Comparison of ENCODE assay signal across 9 cellular contexts in the genomic region with DNA sequence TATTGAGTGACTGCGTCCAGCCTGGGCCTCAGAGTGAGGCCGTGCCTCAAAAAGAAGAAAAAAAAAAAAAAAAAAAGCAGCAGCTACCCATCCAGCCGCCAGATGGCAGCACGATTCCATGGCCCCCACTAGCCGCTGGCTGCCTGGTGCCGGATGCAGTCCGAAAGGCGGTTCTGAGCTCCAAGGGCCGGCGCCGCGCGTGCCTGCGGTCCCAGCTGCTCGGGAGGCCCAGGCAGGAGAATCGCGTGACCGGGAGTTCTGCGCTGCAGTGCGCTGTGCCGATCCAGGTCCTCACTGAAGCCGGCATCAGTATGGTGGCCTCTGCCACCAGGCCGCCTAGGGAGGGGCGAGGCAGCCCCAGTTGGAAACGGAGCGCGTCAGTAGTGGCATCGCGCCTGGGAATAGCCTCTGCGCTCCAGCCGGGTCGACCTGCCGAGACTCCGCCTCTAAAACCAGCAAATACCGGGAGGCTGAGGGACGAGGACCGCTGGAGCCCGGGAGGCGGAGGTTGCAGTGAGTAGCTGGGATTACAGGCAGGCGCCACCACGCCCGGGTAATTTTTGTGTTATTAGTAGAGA. TPM values are rescaled to one million over a fixed set of nuclear protein-coding genes. Genes with fewer than 3 reads are reported as not detected.
A peak's percentile ranks its signal among the peaks of the same experiment; 100 is the strongest.
DNase-seq lines count a peak whose midpoint lies in the region; ATAC-seq, FAIRE-seq and TF ChIP-seq lines count a peak whose summit lies in the region.
"Had no signal": no experiment of that assay in that cellular context is flagged by ENCODE, and none has a peak within 500 bp of the region (broad histone marks: within the 10 kb centered on the region; RNA-seq: fewer than 3 reads in every experiment).

No MANE protein-coding gene starts in this region.

- CTCF ChIA-PET in IMR-90 (lab: Yijun Ruan, JAX), result interaction anchor here (0.6 to 2.0 kb wide), 7 partner anchors 14 to 416 kb away, joined by 4 to 12 read pairs (median 5); no protein-coding TSS in a partner anchor

- H2BK5ac ChIP-seq in IMR-90 (ENCODE audit: low read depth, low read length, poor library complexity, severe bottlenecking), result peak overlapping the region; percentile 14

- no peaks in the 10 kb centered on the region for H3K9me3 ChIP-seq in IMR-90 (ENCODE audit: control insufficient read depth, insufficient read depth, low read length)
- no peaks in the 10 kb centered on the region for H3K9me3 ChIP-seq in gastroesophageal sphincter
- H3K9me3 ChIP-seq in neutrophil, result no peaks in the 10 kb centered on the region

- no peaks in the 10 kb centered on the region for H3K79me1 ChIP-seq in IMR-90 (ENCODE audit: low read depth in 1 of 2, low read length in 2 of 2)

- no TSS peak for BruUV-seq in IMR-90 (replicated peaks; lab: Mats Ljungman, UMichigan)

- H4K5ac ChIP-seq in IMR-90 (ENCODE audit: low read depth, low read length), result no peak overlapping the region

- intact Hi-C loops in IMR-90 (cut with micrococcal nuclease), result loop anchor here (1.0 kb wide), 3 partner anchors 38 to 150 kb away; no protein-coding TSS in a partner anchor

- peak overlapping the region; percentile 49; the same call in 1 of the 2 replicates for H2BK120ac ChIP-seq in IMR-90 (ENCODE audit: low read depth, low read length)

- no peak overlapping the region for H3K56ac ChIP-seq in IMR-90 (ENCODE audit: extremely low read depth, insufficient read depth, low read length)

- peak overlapping the region; percentile 13; the same call in 1 of the 2 replicates for H3K14ac ChIP-seq in IMR-90 (replicated peaks; ENCODE audit: low read depth, low read length)

- H3K36me3 ChIP-seq in IMR-90 (ENCODE audit: control insufficient read depth, insufficient read depth, low read length) (no peaks in the 10 kb centered on the region), gastroesophageal sphincter (no peaks in the 10 kb centered on the region), neutrophil (no peaks in the 10 kb centered on the region)

- TF ChIP-seq POLR2A in IMR-90 (IDR thresholded peaks at IDR 0.05; ENCODE audit: low read depth, low read length), result 0 out of 2 replicates have a peak, but pooled peaks have one; percentile 51
- TF ChIP-seq POLR2A in gastroesophageal sphincter (IDR thresholded peaks at IDR 0.05), result no peak

- no peak overlapping the region for H4K91ac ChIP-seq in IMR-90 (ENCODE audit: insufficient read depth, low read depth, low read length)

- DNase-seq in D721Med (ENCODE audit: insufficient read length, low spot score), result peak; percentile 72
- DNase-seq in IMR-90, result peak; percentile 80
- peak; percentile 59 to 85 for DNase-seq in SHP77 (lab: John Stamatoyannopoulos, UW)
- DNase-seq in activated naive CD4-positive, alpha-beta T cell treated with Interleukin-2 at 50 U/mL for 16 hours, result peak; percentile 72
- DNase-seq in superior temporal gyrus (ENCODE audit: extremely low spot score), result peak; percentile 92

- peaks cover 7% of the 10 kb centered on the region for H4K20me1 ChIP-seq in IMR-90 (ENCODE audit: insufficient read depth, low read length)

- TF ChIP-seq CTCF in D721Med (IDR thresholded peaks at IDR 0.05; ENCODE audit: insufficient read depth, missing control alignments) (peak; percentile 72), IMR-90 (conservative IDR thresholded peaks at IDR 0.05; ENCODE audit: low read depth, low read length) (peak; percentile 95), gastroesophageal sphincter (IDR thresholded peaks at IDR 0.05) (peak in 3 of 4 experiments; percentile 74 to 93 (median 78)), neutrophil (IDR thresholded peaks at IDR 0.05) (peak; percentile 68)

- H3K4me3 ChIP-seq in IMR-90 (ENCODE audit: insufficient read depth, low read depth, low read length) (peak overlapping the region; percentile 31; the same call in 1 of the 2 replicates), gastroesophageal sphincter (peak overlapping the region; percentile 6 to 48), neutrophil (ENCODE audit: low read depth in 1 of 2, low read length in 1 of 2) (peak overlapping the region; percentile 34 to 52)

- H3K4me1 ChIP-seq in IMR-90 (ENCODE audit: control insufficient read depth, insufficient read depth, low read length) (peaks cover 11% of the 10 kb centered on the region; the same call in 1 of the 2 replicates), gastroesophageal sphincter (peaks cover 0 to 19% (median 6%) of the 10 kb centered on the region in 3 donors), neutrophil (ENCODE audit: control insufficient read depth in 1 of 2, insufficient read depth in 1 of 2, low read depth in 1 of 2, low read length in 1 of 2) (peaks cover 6 to 7% of the 10 kb centered on the region in 2 experiments)

- peak overlapping the region; percentile 22; the same call in 1 of the 2 replicates for H3K27ac ChIP-seq in IMR-90 (ENCODE audit: insufficient read depth, low read length)
- peak overlapping the region in 3 of 4 donors; percentile 55 to 74 (median 73) for H3K27ac ChIP-seq in gastroesophageal sphincter
- H3K27ac ChIP-seq in neutrophil, result no peak overlapping the region

- no peaks in the 10 kb centered on the region; the same call in 1 of the 2 replicates for H3K9me1 ChIP-seq in IMR-90 (ENCODE audit: insufficient read depth, low read length)

- no peak for FAIRE-seq in D721Med (lab: Jason Lieb, UNC)
- FAIRE-seq: endometrium had no signal

- in situ Hi-C loops in IMR-90 (cut with MboI; ENCODE audit: low sequenced_read_pairs), result loop anchor here (10.0 kb wide), 1 partner anchor 47 kb away; no protein-coding TSS in a partner anchor

- WGBS in IMR-90 (ENCODE audit: extremely low coverage in 2 of 2, insufficient read length in 1 of 2), 2 experiments, result 5% methylated on average over 7 of the region's 42 CpGs; no CpG with 5 or more reads in 1 of the 2 experiments
- 0 to 14% methylated on average over 5 to 25 of the region's 42 CpGs for WGBS in gastroesophageal sphincter (ENCODE audit: low coverage in 1 of 2), 2 donors

- POLR2A ChIA-PET in IMR-90 (lab: Charles Lee; ENCODE audit: unreplicated experiment), result interaction anchor here (0.9 kb wide), 1 partner anchor 76 kb away, joined by 5 read pairs; no protein-coding TSS in a partner anchor

- H2AK5ac ChIP-seq in IMR-90 (ENCODE audit: low read depth, low read length), result no peak overlapping the region

- 0 out of 2 replicates have a peak overlapping the region, but pooled peaks have one; percentile 5 for H2BK20ac ChIP-seq in IMR-90 (ENCODE audit: low read depth, low read length)

- peak overlapping the region; percentile 83 for H2AK9ac ChIP-seq in IMR-90 (replicated peaks; ENCODE audit: low read depth, low read length, poor library complexity)

- TF ChIP-seq EP300 in gastroesophageal sphincter (IDR thresholded peaks at IDR 0.05), result no peak

- peak overlapping the region; percentile 97 for H2AFZ ChIP-seq in IMR-90 (replicated peaks; ENCODE audit: low read length, poor library complexity)

- H3K4ac ChIP-seq in IMR-90 (ENCODE audit: low read depth, low read length), result peak overlapping the region; percentile 63

- ATAC-seq in IMR-90 (ENCODE audit: low read depth), result peak; percentile 80
- ATAC-seq in gastroesophageal sphincter, result peak; percentile 95
- ATAC-seq in GM21529 (IDR thresholded peaks at IDR 0.05; ENCODE audit: unreplicated experiment), result no peak

- H4K8ac ChIP-seq in IMR-90 (ENCODE audit: low read depth in 2 of 2, low read length in 2 of 2), result peak overlapping the region in 1 of 2 experiments; percentile 55; a peak in 1 of 4 replicates

- peak overlapping the region; percentile 68 for H3K4me2 ChIP-seq in IMR-90 (ENCODE audit: low read depth, low read length)

- H2BK15ac ChIP-seq in IMR-90 (ENCODE audit: low read depth, low read length), result no peak overlapping the region

- H3K23ac ChIP-seq in IMR-90 (ENCODE audit: low read depth, low read length), result 0 out of 2 replicates have a peak overlapping the region, but pooled peaks have one; percentile 17

- H3K27me3 ChIP-seq in IMR-90 (ENCODE audit: control insufficient read depth, insufficient read depth, low read length), result no peaks in the 10 kb centered on the region
- H3K27me3 ChIP-seq in gastroesophageal sphincter, result no peaks in the 10 kb centered on the region
- peaks cover 34% of the 10 kb centered on the region for H3K27me3 ChIP-seq in neutrophil

- H3K9ac ChIP-seq in IMR-90 (ENCODE audit: low read depth, low read length), result peak overlapping the region; percentile 25; the same call in 1 of the 2 replicates

- TF ChIP-seq RAD21 in IMR-90 (IDR thresholded peaks at IDR 0.05; ENCODE audit: low read length), result peak; percentile 94

- no peak overlapping the region for H3K18ac ChIP-seq in IMR-90 (ENCODE audit: low read depth, low read length)

- dilution Hi-C loops in IMR-90 (cut with HindIII; ENCODE audit: low sequenced_read_pairs, unreplicated experiment), result no loop called here

TF ChIP-seq in IMR-90, 13 proteins besides CTCF, POLR2A, EP300 and RAD21:
- TF ChIP-seq SMC3 (IDR thresholded peaks at IDR 0.05; ENCODE audit: low read depth, low read length), result peak; percentile 96
- TF ChIP-seq RCOR1 (IDR thresholded peaks at IDR 0.05; ENCODE audit: insufficient replicate concordance, low read length), result peak; percentile 21
- TF ChIP-seq CEBPB (IDR thresholded peaks at IDR 0.05; ENCODE audit: low read depth, low read length), result no peak
- TF ChIP-seq, protein P1, sequence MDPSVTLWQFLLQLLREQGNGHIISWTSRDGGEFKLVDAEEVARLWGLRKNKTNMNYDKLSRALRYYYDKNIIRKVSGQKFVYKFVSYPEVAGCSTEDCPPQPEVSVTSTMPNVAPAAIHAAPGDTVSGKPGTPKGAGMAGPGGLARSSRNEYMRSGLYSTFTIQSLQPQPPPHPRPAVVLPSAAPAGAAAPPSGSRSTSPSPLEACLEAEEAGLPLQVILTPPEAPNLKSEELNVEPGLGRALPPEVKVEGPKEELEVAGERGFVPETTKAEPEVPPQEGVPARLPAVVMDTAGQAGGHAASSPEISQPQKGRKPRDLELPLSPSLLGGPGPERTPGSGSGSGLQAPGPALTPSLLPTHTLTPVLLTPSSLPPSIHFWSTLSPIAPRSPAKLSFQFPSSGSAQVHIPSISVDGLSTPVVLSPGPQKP (IDR thresholded peaks at IDR 0.05; ENCODE audit: borderline replicate concordance, low read depth, low read length), result no peak
- 0 out of 2 replicates have a peak, but pooled peaks have one; percentile 53 for TF ChIP-seq CHD1 (IDR thresholded peaks at IDR 0.05; ENCODE audit: low read depth, low read length)
- TF ChIP-seq BHLHE40 (IDR thresholded peaks at IDR 0.05; ENCODE audit: low read depth, low read length), result peak; percentile 94
- peak; percentile 84 for TF ChIP-seq MXI1 (IDR thresholded peaks at IDR 0.05; ENCODE audit: borderline replicate concordance, low read depth, low read length)

RNA-seq across cellular contexts. Expression of gene SCARF2, which starts 19.3 kb away (rescaled TPM):
- total RNA-seq in IMR-90 (2012; rRNA removed), result 3.4 and 4.2 TPM in 2 replicates
- 37.0 and 55.8 TPM in 2 replicates for polyA plus RNA-seq in IMR-90 (2012; rRNA removed)
- polyA plus RNA-seq in IMR-90 (2012; cell fraction: cytosol; rRNA removed), result 44.5 and 81.9 TPM in 2 replicates
- 68.1 and 248 TPM in 2 replicates for polyA plus RNA-seq in IMR-90 (2012; cell fraction: nucleus; rRNA removed; ENCODE audit: low replicate concordance)
- 10 to 100 TPM; 14.8 to 25.3 (median 20.1) TPM for total RNA-seq in gastroesophageal sphincter

RNA-seq across cellular contexts. Expression of gene ZNF74, which starts 24.3 kb away (rescaled TPM):
- total RNA-seq in IMR-90 (2012; rRNA removed) (6.9 and 7.5 TPM in 2 replicates), gastroesophageal sphincter (10 to 100 TPM in 3 of 4 donors, 1 to 10 TPM in 1; 8.6 to 19.9 (median 11.1) TPM)
- 8.4 TPM in 2 replicates for polyA plus RNA-seq in IMR-90 (2012; rRNA removed)
- 5.9 and 10.0 TPM in 2 replicates for polyA plus RNA-seq in IMR-90 (2012; cell fraction: cytosol; rRNA removed)
- polyA plus RNA-seq in IMR-90 (2012; cell fraction: nucleus; rRNA removed; ENCODE audit: low replicate concordance), result 14.7 and 28.8 TPM in 2 replicates
